Comparison of ENCODE assay signal across 20 cellular contexts in genomic region chr9:38422555-38423245, GRCh38. TPM values are rescaled to one million over a fixed set of nuclear protein-coding genes. Genes with fewer than 3 reads are reported as not detected.
DNase-seq lines count a peak whose midpoint lies in the region; ATAC-seq, FAIRE-seq and TF ChIP-seq lines count a peak whose summit lies in the region.
"Had no signal": no experiment of that assay in that cellular context is flagged by ENCODE, and none has a peak within 500 bp of the region (broad histone marks: within the 10 kb centered on the region; RNA-seq: fewer than 3 reads in every experiment).

No MANE protein-coding gene starts in this region.

- POLR2A ChIA-PET in K562 (lab: Yijun Ruan, JAX) = no interaction called here

- BruUV-seq in K562 (replicated peaks; lab: Mats Ljungman, UMichigan) = no TSS peak

- H3K27me3 ChIP-seq in K562 (ENCODE audit: control insufficient read depth in 2 of 2, insufficient read depth in 2 of 2, low read length in 2 of 2) = peaks cover 33 to 64% of the 10 kb centered on the region in 2 experiments
- peaks cover 40% of the 10 kb centered on the region for H3K27me3 ChIP-seq in lower lobe of right lung (ENCODE audit: low read depth)
- H3K27me3 ChIP-seq in tibial artery = no peaks in the 10 kb centered on the region
- peaks cover 51% of the 10 kb centered on the region for H3K27me3 ChIP-seq in transverse colon

- CTCF ChIA-PET in K562 (lab: Yijun Ruan, JAX; ENCODE audit: low intra/inter-chr PET ratio) = no interaction called here

- TF ChIP-seq EP300 in K562 (IDR thresholded peaks at IDR 0.05; ENCODE audit: low read length) = no peak
- TF ChIP-seq EP300 in transverse colon (IDR thresholded peaks at IDR 0.05; ENCODE audit: low read depth) = no peak

- no peaks in the 10 kb centered on the region for H3K79me2 ChIP-seq in K562 (ENCODE audit: control insufficient read depth, insufficient read depth, low read length)

- peak; percentile 32 for ATAC-seq in K562
- ATAC-seq in lower lobe of right lung = peak; percentile 71 to 88
- ATAC-seq: natural killer cell had no signal

- FAIRE-seq in K562 (lab: Jason Lieb, UNC) = no peak

- no peak overlapping the region for H2AFZ ChIP-seq in K562 (ENCODE audit: low read depth, low read length)

- intact Hi-C loops in K562 (cut with micrococcal nuclease) (no loop called here), lower lobe of right lung (cut with DNase I) (no loop called here), tibial artery (cut with DNase I; ENCODE audit: low total_unique reads) (loop anchor here (5.0 kb wide), 1 partner anchor 520 kb away; the partner anchor contains the start of gene SLC25A51), transverse colon (cut with DNase I; ENCODE audit: low total_unique reads) (no loop called here)

- H3K4me3 ChIP-seq in K562 (no peak overlapping the region), lower lobe of right lung (no peak overlapping the region), tibial artery (peak overlapping the region; percentile 52 to 60), transverse colon (no peak overlapping the region)

- H3K9me1 ChIP-seq in K562 (ENCODE audit: control insufficient read depth, insufficient read depth, low read length) = no peaks in the 10 kb centered on the region

- TF ChIP-seq CTCF in K562 (IDR thresholded peaks at IDR 0.05 in 2 of 3, conservative IDR thresholded peaks at IDR 0.05 in 1 of 3; ENCODE audit: insufficient read depth in 2 of 3, low read depth in 1 of 3, low read length in 3 of 3) = no peak
- no peak for TF ChIP-seq CTCF in lower lobe of right lung (IDR thresholded peaks at IDR 0.05)
- TF ChIP-seq CTCF in tibial artery (IDR thresholded peaks at IDR 0.05) = no peak
- no peak for TF ChIP-seq CTCF in transverse colon (IDR thresholded peaks at IDR 0.05)

- H3K36me3 ChIP-seq in K562 (ENCODE audit: control insufficient read depth, insufficient read depth, low read length) (no peaks in the 10 kb centered on the region), lower lobe of right lung (no peaks in the 10 kb centered on the region), tibial artery (no peaks in the 10 kb centered on the region), transverse colon (no peaks in the 10 kb centered on the region)

- H3K4me2 ChIP-seq in K562 (ENCODE audit: insufficient read depth, low read length) = no peak overlapping the region

- no peaks in the 10 kb centered on the region for H4K20me1 ChIP-seq in K562 (replicated peaks; ENCODE audit: control insufficient read depth, insufficient read depth, low read length)

- in situ Hi-C loops in K562 (cut with MboI) = no loop called here
- in situ Hi-C loops in transverse colon (cut with MboI; ENCODE audit: low pct_ligation_motif_present in 1 of 4, low pct_unique_long_range_greater_than_20kb in 1 of 4, low sequenced_read_pairs in 3 of 4) = loop anchor here in 2 of 4 donors (25.0 kb wide), 2 partner anchors 335 to 510 kb away; partner anchors contain the start of gene SLC25A51 (in 1 of the 2)

- no peak for TF ChIP-seq RAD21 in K562 (CRISPR knock-in tag; conservative IDR thresholded peaks at IDR 0.05 in 1 of 2, IDR thresholded peaks at IDR 0.05 in 1 of 2)

- WGBS in K562 (ENCODE audit: insufficient coverage, low coverage, missing lambda C conversion rate) = 0% methylated on average over 7 of the region's 7 CpGs
- WGBS in transverse colon (ENCODE audit: low coverage in 1 of 2), 2 donors = 63 to 68% methylated on average over 3 to 7 of the region's 7 CpGs

- H3K4me1 ChIP-seq in K562 (replicated peaks in 1 of 2; ENCODE audit: control insufficient read depth in 2 of 2, insufficient read depth in 2 of 2, low read length in 2 of 2) (peaks cover 0 to 10% of the 10 kb centered on the region in 2 experiments; a peak in 2 of 5 replicates), lower lobe of right lung (peaks cover 3% of the 10 kb centered on the region), tibial artery (peaks cover 0 to 38% (median 16%) of the 10 kb centered on the region in 4 donors), transverse colon (peaks cover 0 to 9% (median 4%) of the 10 kb centered on the region in 4 donors)

- peak; percentile 17 to 58 for DNase-seq in NCI-H524 (lab: John Stamatoyannopoulos, UW)
- DNase-seq in NCI-H524 treated with DMSO at 0.1 percent for 48 hours (lab: John Stamatoyannopoulos, UW) = no peak
- DNase-seq in K562 (ENCODE audit: extremely low read depth in 1 of 4, low spot score in 3 of 4) = no peak
- DNase-seq in lower lobe of right lung = no peak
- DNase-seq in tibial artery = peak in 1 of 2 donors; percentile 58
- DNase-seq in NCI-H82 (lab: John Stamatoyannopoulos, UW) = no peak
- DNase-seq in NCI-H2029 (lab: John Stamatoyannopoulos, UW) = no peak
- DNase-seq in transverse colon = no peak
- DNase-seq: ACHN; activated CD4-positive, alpha-beta memory T cell treated with anti-CD3 and anti-CD28 coated beads, Interleukin-2, amount 10 ng/mL, durations not matched to agents 7 days and 5 days; activated naive CD4-positive, alpha-beta T cell treated with anti-CD3 and anti-CD28 coated beads, Interleukin-2, amount 10 ng/mL, durations not matched to agents 7 days and 5 days; cortex of kidney; DMS153; natural killer cell; NCI-H2029 treated with DMSO at 0.1 percent for 48 hours; stimulated activated CD4-positive, alpha-beta T cell treated with anti-CD3 and anti-CD28 coated beads, Interleukin-4, amount 100 ng/mL, for 24 hours; T-helper 2 cell had no signal

- no peak overlapping the region for H3K9ac ChIP-seq in K562 (ENCODE audit: insufficient read depth in 1 of 2, low read depth in 2 of 2, low read length in 2 of 2)

- no peak for TF ChIP-seq POLR2A in K562 (conservative IDR thresholded peaks at IDR 0.05)
- no peak for TF ChIP-seq POLR2A in transverse colon (IDR thresholded peaks at IDR 0.05)

- H3K27ac ChIP-seq in K562 (ENCODE audit: extremely low read depth, low read depth, low read length) (no peak overlapping the region), lower lobe of right lung (no peak overlapping the region), tibial artery (peak overlapping the region; percentile 70 to 75), transverse colon (no peak overlapping the region)
- H3K27ac ChIP-seq: HL-60 had no signal

- no peaks in the 10 kb centered on the region for H3K9me3 ChIP-seq in K562 (replicated peaks; ENCODE audit: control insufficient read depth, insufficient read depth, low read depth, low read length)
- no peaks in the 10 kb centered on the region for H3K9me3 ChIP-seq in lower lobe of right lung
- H3K9me3 ChIP-seq in tibial artery = no peaks in the 10 kb centered on the region
- no peaks in the 10 kb centered on the region for H3K9me3 ChIP-seq in transverse colon

TF ChIP-seq in K562, 482 proteins besides CTCF, POLR2A, EP300 and RAD21 (continues in another document):
- no peak for TF ChIP-seq NFRKB (IDR thresholded peaks at IDR 0.05; ENCODE audit: low read depth)

RNA-seq across cellular contexts. Expression of gene IGFBPL1, which starts 1.6 kb away (rescaled TPM):
- total RNA-seq in K562 (2011; cell fraction: chromatin; rRNA removed; ENCODE audit: low replicate concordance) = not detected in 2 replicates
- not detected in 2 replicates for total RNA-seq in K562 (2011; cell fraction: nucleolus; rRNA removed)
- not detected in 2 replicates for total RNA-seq in K562 (2011; cell fraction: nucleoplasm; rRNA removed)
- total RNA-seq in K562 (2014; rRNA removed) = not detected in 2 replicates
- total RNA-seq in K562 (2014; rRNA removed; fragmentation: Illumina TruSeq; extraction: Trizol) = not detected in 2 replicates
- not detected in 2 replicates for total RNA-seq in K562 (2015; rRNA removed; fragmentation: Illumina TruSeq; extraction: Trizol)
- not detected in 2 replicates for total RNA-seq in K562 (2021)
- polyA plus RNA-seq in K562 (2011; rRNA removed) = not detected in 2 replicates
- polyA plus RNA-seq in K562 (2011; cell fraction: cytosol; rRNA removed) = not detected in 2 replicates
- not detected in 2 replicates for polyA plus RNA-seq in K562 (2011; cell fraction: nucleus; rRNA removed)
- polyA plus RNA-seq in K562 (2012) = not detected in 2 replicates
- polyA plus RNA-seq in K562 (2014; fragmentation: Illumina TruSeq; extraction: Trizol) = not detected in 2 replicates
- polyA plus RNA-seq in K562 (2014; fragmentation: Nextera tagmentation; extraction: Ambion mirVana) = not detected
- polyA plus RNA-seq in K562 (2014; rRNA removed) = not detected in 2 replicates
- polyA minus RNA-seq in K562 (2011; rRNA and poly(A)+ RNA removed) = not detected in 2 replicates
- polyA minus RNA-seq in K562 (2011; cell fraction: cytosol; rRNA and poly(A)+ RNA removed) = not detected in 2 replicates
- polyA minus RNA-seq in K562 (2011; cell fraction: nucleus; rRNA and poly(A)+ RNA removed) = not detected in 2 replicates
- 0.35 TPM for total RNA-seq in lower lobe of right lung
- not detected for total RNA-seq in transverse colon
- total RNA-seq: fibroblast of villous mesenchyme, natural killer cell had no signal
- polyA plus RNA-seq: CD14-positive monocyte had no signal

RNA-seq across cellular contexts. Expression of gene ALDH1B1, which starts 30.2 kb away (rescaled TPM):
- total RNA-seq in K562 (2011; cell fraction: chromatin; rRNA removed; ENCODE audit: low replicate concordance) = 16.1 and 24.5 TPM in 2 replicates
- total RNA-seq in K562 (2011; cell fraction: nucleolus; rRNA removed) = 19.7 and 24.8 TPM in 2 replicates
- total RNA-seq in K562 (2011; cell fraction: nucleoplasm; rRNA removed) = 16.6 and 20.7 TPM in 2 replicates
- total RNA-seq in K562 (2014; rRNA removed) (24.1 and 37.6 TPM in 2 replicates), K562 (2014; rRNA removed; fragmentation: Illumina TruSeq; extraction: Trizol) (29.5 and 33.6 TPM in 2 replicates), K562 (2015; rRNA removed; fragmentation: Illumina TruSeq; extraction: Trizol) (39.2 and 41.0 TPM in 2 replicates), K562 (2021) (44.8 and 46.3 TPM in 2 replicates), lower lobe of right lung (10.8 TPM), transverse colon (10 to 100 TPM; 24.9 to 77.2 (median 27.3) TPM)
- polyA plus RNA-seq in K562 (2011; rRNA removed) (27.4 and 30.8 TPM in 2 replicates), K562 (2014; fragmentation: Illumina TruSeq; extraction: Trizol) (46.5 and 51.6 TPM in 2 replicates), K562 (2014; fragmentation: Nextera tagmentation; extraction: Ambion mirVana) (10 to 100 TPM in 1 of 2 experiments, 1 to 10 TPM in 1; 8.6 to 12.7 TPM), K562 (2014; rRNA removed) (22.4 and 27.7 TPM in 2 replicates)
- polyA plus RNA-seq in K562 (2011; cell fraction: cytosol; rRNA removed) = 25.5 and 37.7 TPM in 2 replicates
- 10.3 and 12.1 TPM in 2 replicates for polyA plus RNA-seq in K562 (2011; cell fraction: nucleus; rRNA removed)
- 19.7 and 39.1 TPM in 2 replicates for polyA plus RNA-seq in K562 (2012)
- polyA minus RNA-seq in K562 (2011; rRNA and poly(A)+ RNA removed) = 50.6 and 57.9 TPM in 2 replicates
- polyA minus RNA-seq in K562 (2011; cell fraction: cytosol; rRNA and poly(A)+ RNA removed) = 47.5 and 49.1 TPM in 2 replicates
- 10.2 and 12.7 TPM in 2 replicates for polyA minus RNA-seq in K562 (2011; cell fraction: nucleus; rRNA and poly(A)+ RNA removed)

Comparison
In these comparisons a context has a peak if more than half of its experiments do, and no peak if none do; other contexts are left out.
1. DNase-seq: peak in NCI-H524 (2 of 2); none in NCI-H524 treated with DMSO at 0.1 percent for 48 hours (single experiment), K562 (0 of 4), lower lobe of right lung (single experiment), NCI-H82 (single experiment), NCI-H2029 (single experiment) and transverse colon (single experiment).
2. H3K27ac ChIP-seq: peak in tibial artery (2 of 2); none in K562 (single experiment), lower lobe of right lung (single experiment) and transverse colon (0 of 4).
3. H3K4me3 ChIP-seq: peak in tibial artery (2 of 2); none in K562 (single experiment), lower lobe of right lung (single experiment) and transverse colon (0 of 4).